In genomic region chr2:208174144-208174543, GRCh38 we compare ENCODE assay signal across 15 cellular contexts. TPM values are rescaled to one million over a fixed set of nuclear protein-coding genes. Genes with fewer than 3 reads are reported as not detected.
A peak's percentile ranks its signal among the peaks of the same experiment; 100 is the strongest.
DNase-seq lines count a peak whose midpoint lies in the region; ATAC-seq and TF ChIP-seq lines count a peak whose summit lies in the region.
"Had no signal": no experiment of that assay in that cellular context is flagged by ENCODE, and none has a peak within 500 bp of the region (broad histone marks: within the 10 kb centered on the region; RNA-seq: fewer than 3 reads in every experiment).

No MANE protein-coding gene starts in this region.

- H3K27me3 ChIP-seq in GM23338 (ENCODE audit: insufficient read depth) (no peaks in the 10 kb centered on the region), PC-3 (ENCODE audit: low read length) (peaks cover 7% of the 10 kb centered on the region; the same call in 1 of the 2 replicates), neural progenitor cell (no peaks in the 10 kb centered on the region)

- peaks cover 2% of the 10 kb centered on the region for H3K27me3 Mint-ChIP-seq in GM23338 (ENCODE audit: insufficient read depth, low read depth, poor library complexity)
- H3K27me3 Mint-ChIP-seq in neural progenitor cell (ENCODE audit: insufficient read depth, low read depth): peaks cover 4% of the 10 kb centered on the region

- DNase-seq in GM23338 (ENCODE audit: low spot score) (no peak), PC-3 (peak; percentile 17), neural progenitor cell (ENCODE audit: low spot score) (no peak), cortex of kidney (lab: John Stamatoyannopoulos, UW) (no peak), RWPE1 (ENCODE audit: low spot score) (no peak)
- DNase-seq: AML-193; Caco-2; CD4-positive, alpha-beta T cell; HCEC 1CT; IMR-90; KBM-7 had no signal

- H3K36me3 Mint-ChIP-seq in GM23338 (ENCODE audit: low read depth) (no peaks in the 10 kb centered on the region), neural progenitor cell (no peaks in the 10 kb centered on the region)

- H3K9me3 ChIP-seq in PC-3 (ENCODE audit: low read length) (no peaks in the 10 kb centered on the region), neural progenitor cell (ENCODE audit: low read depth) (no peaks in the 10 kb centered on the region)
- H3K9me3 ChIP-seq: Caco-2 had no signal

- H3K4me2 ChIP-seq in GM23338: no peak overlapping the region
- no peak overlapping the region for H3K4me2 ChIP-seq in PC-3 (ENCODE audit: low read length)
- H3K4me2 ChIP-seq in neural progenitor cell: no peak overlapping the region

- H3K4me3 ChIP-seq in GM23338 (no peak overlapping the region), PC-3 (ENCODE audit: low read length) (no peak overlapping the region), neural progenitor cell (no peak overlapping the region)

- H2AFZ ChIP-seq in GM23338 (peak overlapping the region; percentile 84), PC-3 (ENCODE audit: low read length) (0 out of 2 replicates have a peak overlapping the region, but pooled peaks have one; percentile 66), neural progenitor cell (replicated peaks) (peak overlapping the region; percentile 50)

- TF ChIP-seq CTCF in GM23338 (conservative IDR thresholded peaks at IDR 0.05; ENCODE audit: low read depth in 2 of 2) (no peak), PC-3 (conservative IDR thresholded peaks at IDR 0.05; ENCODE audit: low read depth, low read length) (no peak), neural progenitor cell (IDR thresholded peaks at IDR 0.05) (no peak), RWPE1 (conservative IDR thresholded peaks at IDR 0.05; ENCODE audit: low read depth) (no peak)

- POLR2A ChIA-PET in PC-3 (lab: Charles Lee; ENCODE audit: unreplicated experiment): no interaction called here
- POLR2A ChIA-PET in RWPE1 (lab: Yijun Ruan, JAX; ENCODE audit: low non-redundant PET): no interaction called here

- no peaks in the 10 kb centered on the region for H4K20me1 ChIP-seq in GM23338 (replicated peaks; ENCODE audit: insufficient read depth)
- no peaks in the 10 kb centered on the region for H4K20me1 ChIP-seq in PC-3 (ENCODE audit: low read length)
- no peaks in the 10 kb centered on the region for H4K20me1 ChIP-seq in neural progenitor cell (ENCODE audit: low read depth)

- H3K9ac ChIP-seq in PC-3 (ENCODE audit: low read length) (no peak overlapping the region), neural progenitor cell (no peak overlapping the region)

- no peak overlapping the region for H3K27ac ChIP-seq in GM23338 (ENCODE audit: low read depth)
- no peak overlapping the region for H3K27ac ChIP-seq in PC-3 (ENCODE audit: low read length)
- no peak overlapping the region for H3K27ac ChIP-seq in neural progenitor cell
- H3K27ac ChIP-seq in RWPE1: no peak overlapping the region
- H3K27ac ChIP-seq: C4-2B, HL-60 had no signal

- H3K4me1 Mint-ChIP-seq in GM23338: peaks cover 7% of the 10 kb centered on the region
- H3K4me1 Mint-ChIP-seq in neural progenitor cell: peaks cover 8% of the 10 kb centered on the region

- H3K36me3 ChIP-seq in GM23338 (ENCODE audit: insufficient read depth): no peaks in the 10 kb centered on the region
- H3K36me3 ChIP-seq in PC-3 (ENCODE audit: low read depth, low read length): no peaks in the 10 kb centered on the region
- H3K36me3 ChIP-seq in neural progenitor cell: no peaks in the 10 kb centered on the region

- intact Hi-C loops in PC-3 (cut with micrococcal nuclease): no loop called here

- no TSS peak for BruUV-seq in PC-3 (replicated peaks; lab: Mats Ljungman, UMichigan)

- H3K27ac Mint-ChIP-seq in GM23338 (no peak overlapping the region), neural progenitor cell (no peak overlapping the region)
- H3K27ac Mint-ChIP-seq: CD4-positive, alpha-beta T cell had no signal

- CTCF ChIA-PET in PC-3 (lab: Charles Lee) (interaction anchor here (0.7 to 1.0 kb wide), 2 partner anchors 72 to 257 kb away, joined by 3 to 6 read pairs; no protein-coding TSS in a partner anchor), RWPE1 (lab: Yijun Ruan, JAX) (interaction anchor here (0.6 to 2.4 kb wide), 4 partner anchors 74 to 1274 kb away, joined by 3 to 22 read pairs (median 4); partner anchors contain the start of gene IDH1)

- H3K9me3 Mint-ChIP-seq in GM23338 (no peaks in the 10 kb centered on the region), neural progenitor cell (no peaks in the 10 kb centered on the region)
- H3K9me3 Mint-ChIP-seq: CD4-positive, alpha-beta T cell had no signal

- ATAC-seq in GM23338 (no peak), PC-3 (no peak)

- no peaks in the 10 kb centered on the region for H3K79me2 ChIP-seq in GM23338 (replicated peaks; ENCODE audit: insufficient read depth)
- H3K79me2 ChIP-seq in PC-3 (ENCODE audit: low read length): no peaks in the 10 kb centered on the region
- no peaks in the 10 kb centered on the region for H3K79me2 ChIP-seq in neural progenitor cell (ENCODE audit: low read depth)

- H3K4me3 Mint-ChIP-seq in GM23338 (no peak overlapping the region), neural progenitor cell (no peak overlapping the region)
- H3K4me3 Mint-ChIP-seq: CD4-positive, alpha-beta T cell had no signal

- 0 out of 2 replicates have a peak, but pooled peaks cover 3% of the 10 kb centered on the region for H3F3A ChIP-seq in GM23338 (replicated peaks; ENCODE audit: low read depth)
- H3F3A ChIP-seq in PC-3 (ENCODE audit: low read length, unreplicated experiment): no peaks in the 10 kb centered on the region
- H3F3A ChIP-seq in neural progenitor cell (ENCODE audit: low read depth): peaks cover 9% of the 10 kb centered on the region

- no peaks in the 10 kb centered on the region for H3K9me2 ChIP-seq in GM23338 (ENCODE audit: insufficient read depth)
- no peaks in the 10 kb centered on the region for H3K9me2 ChIP-seq in PC-3 (replicated peaks; ENCODE audit: low read length)

- H3K4me1 ChIP-seq in GM23338 (ENCODE audit: insufficient read depth) (peaks cover 3% of the 10 kb centered on the region; the same call in 1 of the 2 replicates), PC-3 (ENCODE audit: insufficient read depth, low read length) (0 out of 2 replicates have a peak, but pooled peaks cover 3% of the 10 kb centered on the region), neural progenitor cell (peaks cover 9% of the 10 kb centered on the region)

TF ChIP-seq in GM23338, 12 proteins besides CTCF, POLR2A, EP300 and RAD21 (continues in another document):
- TF ChIP-seq ETS1 (IDR thresholded peaks at IDR 0.05): no peak
- TF ChIP-seq NANOG (IDR thresholded peaks at IDR 0.05; ENCODE audit: borderline replicate concordance): no peak
- no peak for TF ChIP-seq STAT1 (IDR thresholded peaks at IDR 0.05; ENCODE audit: unreplicated experiment)

RNA-seq across cellular contexts. Expression of gene CRYGA, which starts 10.8 kb away (rescaled TPM):
- total RNA-seq in GM23338 (2014; rRNA removed; shearing (Covaris generic)): not detected in 2 replicates
- not detected in 2 replicates for polyA plus RNA-seq in GM23338 (2016; fragmentation: Nextera tagmentation; extraction: Ambion mirVana)
- total RNA-seq in PC-3 (2014; rRNA removed) (not detected in 2 replicates), neural progenitor cell (ENCODE audit: low replicate concordance) (not detected in 2 replicates)
- total RNA-seq: Caco-2; CD4-positive, alpha-beta T cell; HT1080; IMR-90 had no signal
- polyA plus RNA-seq: BJ, IMR-90 had no signal

RNA-seq across cellular contexts. Expression of gene C2orf80, which starts 15.7 kb away (rescaled TPM):
- 3.1 TPM in 1 of 2 replicates, not detected in the other for total RNA-seq in GM23338 (2014; rRNA removed; shearing (Covaris generic))
- polyA plus RNA-seq in GM23338 (2016; fragmentation: Nextera tagmentation; extraction: Ambion mirVana): 0.64 and 0.92 TPM in 2 replicates
- total RNA-seq in PC-3 (2014; rRNA removed) (not detected in 2 replicates), neural progenitor cell (ENCODE audit: low replicate concordance) (0.81 TPM in 1 of 2 replicates, not detected in the other)
- total RNA-seq: Caco-2; CD4-positive, alpha-beta T cell; HT1080; IMR-90 had no signal
- polyA plus RNA-seq: BJ, IMR-90 had no signal

RNA-seq across cellular contexts. Expression of gene CRYGB, which starts 28.2 kb away (rescaled TPM):
- total RNA-seq in GM23338 (2014; rRNA removed; shearing (Covaris generic)): 1.9 TPM in 1 of 2 replicates, not detected in the other
- 0.49 and 0.92 TPM in 2 replicates for polyA plus RNA-seq in GM23338 (2016; fragmentation: Nextera tagmentation; extraction: Ambion mirVana)
- total RNA-seq in PC-3 (2014; rRNA removed) (not detected in 2 replicates), neural progenitor cell (ENCODE audit: low replicate concordance) (0.65 TPM in 1 of 2 replicates, not detected in the other)
- total RNA-seq: Caco-2; CD4-positive, alpha-beta T cell; HT1080; IMR-90 had no signal
- polyA plus RNA-seq: BJ, IMR-90 had no signal

RNA-seq across cellular contexts. Expression of gene CRYGC, which starts 44.5 kb away (rescaled TPM):
- not detected in 2 replicates for total RNA-seq in GM23338 (2014; rRNA removed; shearing (Covaris generic))
- not detected in 2 replicates for polyA plus RNA-seq in GM23338 (2016; fragmentation: Nextera tagmentation; extraction: Ambion mirVana)
- not detected in 2 replicates for total RNA-seq in PC-3 (2014; rRNA removed)
- not detected in 2 replicates for total RNA-seq in neural progenitor cell (ENCODE audit: low replicate concordance)
- total RNA-seq: Caco-2; CD4-positive, alpha-beta T cell; HT1080; IMR-90 had no signal
- polyA plus RNA-seq: BJ, IMR-90 had no signal

RNA-seq across cellular contexts. Expression of gene CRYGD, which starts 49.8 kb away (rescaled TPM):
- 3.0 and 3.4 TPM in 2 replicates for total RNA-seq in GM23338 (2014; rRNA removed; shearing (Covaris generic))
- 22.6 and 23.9 TPM in 2 replicates for polyA plus RNA-seq in GM23338 (2016; fragmentation: Nextera tagmentation; extraction: Ambion mirVana)
- total RNA-seq in PC-3 (2014; rRNA removed) (not detected in 2 replicates), neural progenitor cell (ENCODE audit: low replicate concordance) (not detected in 2 replicates)
- total RNA-seq: Caco-2; CD4-positive, alpha-beta T cell; HT1080; IMR-90 had no signal
- polyA plus RNA-seq: BJ, IMR-90 had no signal
